Comparison of ENCODE assay signal across 32 cellular contexts in genomic region chr12:1828863-1829262, GRCh38. TPM values are rescaled to one million over a fixed set of nuclear protein-coding genes. Genes with fewer than 3 reads are reported as not detected.
A peak's percentile ranks its signal among the peaks of the same experiment; 100 is the strongest.
DNase-seq lines count a peak whose midpoint lies in the region; ATAC-seq, FAIRE-seq and TF ChIP-seq lines count a peak whose summit lies in the region.
"Had no signal": no experiment of that assay in that cellular context is flagged by ENCODE, and none has a peak within 500 bp of the region (broad histone marks: within the 10 kb centered on the region; RNA-seq: fewer than 3 reads in every experiment).

No MANE protein-coding gene starts in this region.

- no peaks in the 10 kb centered on the region for H4K20me1 ChIP-seq in BLaER1 treated with 17β-estradiol and CSF1 and Interleukin-3, amounts not matched to agents 10 nM and 100 nM
- peaks cover 27% of the 10 kb centered on the region for H4K20me1 ChIP-seq in neural progenitor cell (ENCODE audit: low read depth)

- H3F3A ChIP-seq in neural progenitor cell (ENCODE audit: low read depth) = no peaks in the 10 kb centered on the region

- no peak overlapping the region for H2AFZ ChIP-seq in neural progenitor cell (replicated peaks)
- H2AFZ ChIP-seq: GM23248 had no signal

- H3K9ac ChIP-seq in BLaER1 treated with 17β-estradiol and CSF1 and Interleukin-3, amounts not matched to agents 10 nM and 100 nM = peak overlapping the region in 5 of 11 experiments; percentile 9 to 78 (median 72); a peak in 9 of 22 replicates
- no peak overlapping the region for H3K9ac ChIP-seq in neural progenitor cell
- H3K9ac ChIP-seq: GM23248 had no signal

- no peak for FAIRE-seq in bronchial epithelial cell (lab: Jason Lieb, UNC)
- FAIRE-seq: endometrium had no signal

- H3K4me1 ChIP-seq in BLaER1 treated with 17β-estradiol and CSF1 and Interleukin-3, amounts not matched to agents 10 nM and 100 nM = peaks cover 53 to 100% (median 97%) of the 10 kb centered on the region in 10 experiments
- peaks cover 5% of the 10 kb centered on the region for H3K4me1 ChIP-seq in neural progenitor cell
- H3K4me1 ChIP-seq: gastroesophageal sphincter, tibial nerve had no signal

- H3K36me3 Mint-ChIP-seq in neural progenitor cell = no peaks in the 10 kb centered on the region
- H3K36me3 Mint-ChIP-seq: activated CD4-positive, alpha-beta memory T cell treated with anti-CD3 and anti-CD28 coated beads for 36 hours; mesothelial cell of epicardium; naive B cell had no signal

- ATAC-seq in HG03039 (IDR thresholded peaks at IDR 0.05; ENCODE audit: unreplicated experiment) = no peak
- ATAC-seq: gastroesophageal sphincter, PC-3, right cardiac atrium had no signal

- H3K9me3 Mint-ChIP-seq in neural progenitor cell = no peaks in the 10 kb centered on the region
- H3K9me3 Mint-ChIP-seq: activated CD4-positive, alpha-beta memory T cell treated with anti-CD3 and anti-CD28 coated beads for 36 hours; dendritic cell treated with granulocyte-macrophage colony-stimulating factor and Interleukin-4, amounts not matched to agents 40 ng/mL and 50 ng/mL, for 4 days; mesothelial cell of epicardium had no signal

- no peak overlapping the region for H3K4me3 Mint-ChIP-seq in neural progenitor cell
- H3K4me3 Mint-ChIP-seq: activated CD4-positive, alpha-beta memory T cell treated with anti-CD3 and anti-CD28 coated beads for 36 hours; dendritic cell treated with granulocyte-macrophage colony-stimulating factor and Interleukin-4, amounts not matched to agents 40 ng/mL and 50 ng/mL, for 4 days; mesothelial cell of epicardium; naive B cell had no signal

- H3K79me2 ChIP-seq in neural progenitor cell (ENCODE audit: low read depth) = no peaks in the 10 kb centered on the region

- no peaks in the 10 kb centered on the region for H3K9me3 ChIP-seq in BLaER1 treated with 17β-estradiol and CSF1 and Interleukin-3, amounts not matched to agents 10 nM and 100 nM (replicated peaks in 1 of 11)
- no peaks in the 10 kb centered on the region for H3K9me3 ChIP-seq in neural progenitor cell (ENCODE audit: low read depth)
- H3K9me3 ChIP-seq: gastroesophageal sphincter, tibial nerve had no signal

- TF ChIP-seq CTCF in bronchial epithelial cell (IDR thresholded peaks at IDR 0.05; ENCODE audit: insufficient read depth, low read length, severe bottlenecking) (no peak), neural progenitor cell (IDR thresholded peaks at IDR 0.05) (no peak), coronary artery (IDR thresholded peaks at IDR 0.05) (no peak)

- H3K27me3 Mint-ChIP-seq in neural progenitor cell (ENCODE audit: insufficient read depth, low read depth) = peaks cover 31% of the 10 kb centered on the region

- H3K27ac Mint-ChIP-seq in neural progenitor cell = peak overlapping the region; percentile 37
- H3K27ac Mint-ChIP-seq: activated CD4-positive, alpha-beta memory T cell treated with anti-CD3 and anti-CD28 coated beads for 36 hours; dendritic cell treated with granulocyte-macrophage colony-stimulating factor and Interleukin-4, amounts not matched to agents 40 ng/mL and 50 ng/mL, for 4 days; mesothelial cell of epicardium; naive B cell had no signal

- DNase-seq in M059J (ENCODE audit: low read depth) (peak; percentile 57), bronchial epithelial cell (ENCODE audit: low read depth) (peak; percentile 35), neural progenitor cell (ENCODE audit: low spot score) (no peak), DMS53 (lab: John Stamatoyannopoulos, UW) (no peak), coronary artery (ENCODE audit: low spot score) (no peak)
- DNase-seq: activated CD4-positive, alpha-beta memory T cell treated with anti-CD3 and anti-CD28 coated beads for 36 hours; activated CD4-positive, CD25-positive, alpha-beta regulatory T cell treated with anti-CD3 and anti-CD28 coated beads, Interleukin-2, amount 50 U/mL, for 72 hours; activated CD8-positive, alpha-beta memory T cell treated with anti-CD3 and anti-CD28 coated beads, Interleukin-2, amount 50 U/mL, for 48 hours; amygdala; COR-L47; DMS79; GM23248; naive B cell; NCI-H526; NK-92 treated with Interleukin-12 subunit alpha and Interleukin-12 subunit beta, amount 100 ng/mL, for 24 hours; PC-3; SHP77 treated with DMSO at 0.1 percent for 48 hours; stimulated activated CD4-positive, alpha-beta T cell treated with anti-CD3 and anti-CD28 coated beads, Interleukin-2, amount 100 ng/mL, for 48 hours; SW 1271 had no signal

- H3K4me3 ChIP-seq in BLaER1 treated with 17β-estradiol and CSF1 and Interleukin-3, amounts not matched to agents 10 nM and 100 nM = no peak overlapping the region
- H3K4me3 ChIP-seq in bronchial epithelial cell (ENCODE audit: low read depth, low read length) (no peak overlapping the region), neural progenitor cell (no peak overlapping the region), coronary artery (no peak overlapping the region)
- H3K4me3 ChIP-seq: cardiac muscle cell, gastroesophageal sphincter, GM23248, tibial nerve had no signal

- no peaks in the 10 kb centered on the region for H3K27me3 ChIP-seq in BLaER1 treated with 17β-estradiol and CSF1 and Interleukin-3, amounts not matched to agents 10 nM and 100 nM
- H3K27me3 ChIP-seq in bronchial epithelial cell (ENCODE audit: control insufficient read depth, insufficient read depth, low read length) (no peaks in the 10 kb centered on the region), neural progenitor cell (peaks cover 21% of the 10 kb centered on the region)

- H3K36me3 ChIP-seq in BLaER1 treated with 17β-estradiol and CSF1 and Interleukin-3, amounts not matched to agents 10 nM and 100 nM = peaks cover 0 to 12% (median 0%) of the 10 kb centered on the region in 11 experiments; a peak in 4 of 22 replicates
- no peaks in the 10 kb centered on the region for H3K36me3 ChIP-seq in bronchial epithelial cell (ENCODE audit: control insufficient read depth, insufficient read depth, low read length)
- H3K36me3 ChIP-seq in neural progenitor cell = no peaks in the 10 kb centered on the region
- H3K36me3 ChIP-seq: cardiac muscle cell, gastroesophageal sphincter, tibial nerve had no signal

- peak overlapping the region; percentile 82 to 97 (median 96) for H3K4me2 ChIP-seq in BLaER1 treated with 17β-estradiol and CSF1 and Interleukin-3, amounts not matched to agents 10 nM and 100 nM
- H3K4me2 ChIP-seq in neural progenitor cell = no peak overlapping the region

- peak overlapping the region in 7 of 11 experiments; percentile 20 to 84 (median 78); a peak in 11 of 22 replicates for H3K27ac ChIP-seq in BLaER1 treated with 17β-estradiol and CSF1 and Interleukin-3, amounts not matched to agents 10 nM and 100 nM
- H3K27ac ChIP-seq in neural progenitor cell = no peak overlapping the region
- H3K27ac ChIP-seq in coronary artery = no peak overlapping the region
- H3K27ac ChIP-seq: cardiac muscle cell, gastroesophageal sphincter, GM23248, HL-60, tibial nerve had no signal

- peaks cover 21% of the 10 kb centered on the region for H3K4me1 Mint-ChIP-seq in neural progenitor cell

RNA-seq across cellular contexts. Expression of gene LRTM2, which starts 8.5 kb away (rescaled TPM):
- total RNA-seq in M059J (2014; rRNA removed; shearing (Covaris generic)) = 0.07 TPM in 1 of 2 replicates, not detected in the other
- total RNA-seq in bronchial epithelial cell = not detected in 2 replicates
- total RNA-seq in neural progenitor cell (ENCODE audit: low replicate concordance) = 0.09 TPM in 1 of 2 replicates, not detected in the other
- total RNA-seq: activated CD4-positive, alpha-beta memory T cell treated with anti-CD3 and anti-CD28 coated beads for 36 hours; cardiac muscle cell; gastroesophageal sphincter; GM23248; LHCN-M2; liver; osteoblast; PC-3; right cardiac atrium; tibial nerve had no signal

Comparison
In these comparisons a context has a peak if more than half of its experiments do, and no peak if none do; other contexts are left out.
1. H3K27ac ChIP-seq: peak in BLaER1 treated with 17β-estradiol and CSF1 and Interleukin-3, amounts not matched to agents 10 nM and 100 nM (7 of 11); none in neural progenitor cell (single experiment) and coronary artery (0 of 2).
2. DNase-seq: peak in M059J (single experiment) and bronchial epithelial cell (single experiment); none in neural progenitor cell (single experiment), DMS53 (single experiment) and coronary artery (single experiment).